ENCODE assay signal across 13 cellular contexts in the genomic region with DNA sequence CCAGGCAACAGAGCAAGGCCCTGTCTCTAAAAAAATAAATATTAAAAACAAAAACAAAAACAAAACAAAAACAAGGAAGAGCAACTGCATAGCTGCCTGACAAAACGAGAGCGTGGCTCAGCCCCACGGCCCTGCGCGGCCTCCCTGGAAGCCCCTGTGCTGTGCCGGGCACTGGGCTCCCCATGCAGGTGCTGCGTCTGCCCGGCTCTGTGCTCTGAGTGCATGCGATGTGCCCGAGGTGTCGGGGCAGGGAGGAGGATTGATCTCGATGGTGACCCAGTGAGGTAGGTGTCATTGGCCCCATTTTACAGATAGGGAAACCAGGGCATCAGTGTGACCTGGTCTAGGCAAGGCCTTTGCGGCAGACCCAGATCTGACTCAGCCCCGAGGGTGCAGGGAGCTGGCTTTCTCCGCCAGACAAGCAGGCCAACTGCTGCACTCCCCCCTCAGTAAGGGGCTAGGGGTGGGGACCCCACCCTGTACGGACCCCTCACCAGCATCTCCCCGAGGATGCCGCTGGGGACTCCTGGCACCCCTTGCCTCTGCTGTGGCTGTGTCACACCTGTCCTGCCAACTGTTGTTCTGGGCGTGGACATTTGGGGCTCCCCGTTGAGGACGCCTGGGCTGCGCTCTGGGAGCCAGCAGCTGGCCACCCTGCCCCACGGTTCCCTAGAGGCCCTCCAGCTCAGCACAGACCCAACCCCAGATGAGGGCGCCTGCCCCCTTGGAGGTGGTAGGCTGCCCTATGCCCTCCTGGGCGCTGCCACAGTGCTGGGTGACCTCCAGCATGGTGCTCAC. TPM values are rescaled to one million over a fixed set of nuclear protein-coding genes. Genes with fewer than 3 reads are reported as not detected.
DNase-seq lines count a peak whose midpoint lies in the region; ATAC-seq, FAIRE-seq and TF ChIP-seq lines count a peak whose summit lies in the region.
"Had no signal": no experiment of that assay in that cellular context is flagged by ENCODE, and none has a peak within 500 bp of the region (broad histone marks: within the 10 kb centered on the region; RNA-seq: fewer than 3 reads in every experiment).

No MANE protein-coding gene starts in this region.

- H2AFZ ChIP-seq in SK-N-SH (ENCODE audit: low read depth) (no peak overlapping the region), GM12878 (ENCODE audit: control insufficient read depth, low read depth, low read length) (no peak overlapping the region)

- TF ChIP-seq EP300 in SK-N-SH (IDR thresholded peaks at IDR 0.05; ENCODE audit: borderline replicate concordance in 1 of 2, low read depth in 1 of 2, low read length in 1 of 2) = no peak
- TF ChIP-seq EP300 in GM12878 (IDR thresholded peaks at IDR 0.05; ENCODE audit: borderline replicate concordance in 1 of 2, control insufficient read depth in 1 of 2, low read depth in 2 of 2, low read length in 2 of 2) = no peak

- no TSS peak for BruUV-seq in GM12878 (replicated peaks; lab: Mats Ljungman, UMichigan)

- TF ChIP-seq RAD21 in SK-N-SH (IDR thresholded peaks at IDR 0.05; ENCODE audit: low read length) (no peak), GM12878 (IDR thresholded peaks at IDR 0.05; ENCODE audit: insufficient read depth, low read depth, low read length) (no peak)

- DNase-seq in SK-N-SH (peak; percentile 30), GM12878 (ENCODE audit: low read depth, low spot score) (no peak), mucosa of descending colon (peak in 2 of 3 donors; percentile 19 to 48), SK-N-DZ (ENCODE audit: low spot score) (no peak)
- DNase-seq in activated effector memory CD4-positive, alpha-beta T cell treated with anti-CD3 and anti-CD28 coated beads, Interleukin-2, amount 50 U/mL, for 16 hours = no peak
- DNase-seq in central memory CD4-positive, alpha-beta T cell = no peak
- DNase-seq: CD4-positive, alpha-beta memory T cell had no signal

- H3K27me3 ChIP-seq in SK-N-SH (ENCODE audit: insufficient read depth) (no peaks in the 10 kb centered on the region), GM12878 (replicated peaks in 1 of 2; ENCODE audit: control insufficient read depth in 2 of 2, insufficient read depth in 2 of 2, low read length in 1 of 2) (no peaks in the 10 kb centered on the region)
- H3K27me3 ChIP-seq: BLaER1, SJSA1 had no signal

- H3F3A ChIP-seq in SK-N-SH (replicated peaks; ENCODE audit: insufficient read depth) = no peaks in the 10 kb centered on the region

- H3K27ac ChIP-seq in SK-N-SH (ENCODE audit: low read depth in 2 of 2, low read length in 1 of 2) (no peak overlapping the region), GM12878 (ENCODE audit: control insufficient read depth, insufficient read depth) (no peak overlapping the region)
- H3K27ac ChIP-seq: BLaER1, SJSA1 had no signal

- no peaks in the 10 kb centered on the region for H3K9me2 ChIP-seq in SK-N-SH

- TF ChIP-seq POLR2A in GM19193 (IDR thresholded peaks at IDR 0.05; ENCODE audit: extremely low read depth, insufficient read depth, insufficient read length) = peak; percentile 24
- TF ChIP-seq POLR2A in GM12878 (IDR thresholded peaks at IDR 0.05; ENCODE audit: low read depth, low read length) = peak; percentile 42

- FAIRE-seq in GM12878 (lab: Jason Lieb, UNC) = no peak

- in situ Hi-C loops in GM12878 (cut with MboI) = loop anchor here (5.0 to 10.0 kb wide), 2 partner anchors 68 to 155 kb away; no protein-coding TSS in a partner anchor

- no peak for TF ChIP-seq CTCF in SK-N-SH (IDR thresholded peaks at IDR 0.05)
- no peak for TF ChIP-seq CTCF in GM12878 (IDR thresholded peaks at IDR 0.05 in 2 of 3, conservative IDR thresholded peaks at IDR 0.05 in 1 of 3; ENCODE audit: control insufficient read depth in 2 of 3, extremely low read depth in 1 of 3, insufficient read depth in 1 of 3, low read depth in 3 of 3, low read length in 3 of 3)
- TF ChIP-seq CTCF in mucosa of descending colon (IDR thresholded peaks at IDR 0.05) = no peak

- H3K36me3 ChIP-seq in SK-N-SH (replicated peaks in 1 of 2; ENCODE audit: control insufficient read depth in 1 of 2, insufficient read depth in 2 of 2, low read length in 1 of 2) (no peaks in the 10 kb centered on the region), GM12878 (ENCODE audit: control insufficient read depth in 2 of 2, insufficient read depth in 2 of 2, low read length in 1 of 2) (peaks cover 34 to 36% of the 10 kb centered on the region in 2 experiments), mucosa of descending colon (ENCODE audit: low read depth) (no peaks in the 10 kb centered on the region)
- H3K36me3 ChIP-seq: SJSA1 had no signal

- no peaks in the 10 kb centered on the region for H3K79me2 ChIP-seq in SK-N-SH (ENCODE audit: insufficient read depth)
- H3K79me2 ChIP-seq in GM12878 (ENCODE audit: control insufficient read depth, insufficient read depth, low read length) = peaks cover 1% of the 10 kb centered on the region

- RAD21 ChIA-PET in GM12878 (lab: Charles Lee; ENCODE audit: unreplicated experiment) = no interaction called here

- H3K9ac ChIP-seq in SK-N-SH (no peak overlapping the region), GM12878 (ENCODE audit: control insufficient read depth, insufficient read depth, low read length) (no peak overlapping the region)
- H3K9ac ChIP-seq: BLaER1 had no signal

- SMC1A ChIA-PET in GM12878 (lab: Charles Lee; ENCODE audit: uncharacterized antibody, unreplicated experiment) = no interaction called here

- H4K20me1 ChIP-seq in SK-N-SH (ENCODE audit: insufficient read depth) (no peaks in the 10 kb centered on the region), GM12878 (ENCODE audit: control insufficient read depth, insufficient read depth) (peaks cover 5% of the 10 kb centered on the region; the same call in 1 of the 2 replicates)

- H3K4me3 ChIP-seq in SK-N-SH (ENCODE audit: low read depth in 2 of 2, low read length in 1 of 2) (no peak overlapping the region), GM12878 (no peak overlapping the region), mucosa of descending colon (no peak overlapping the region)
- H3K4me3 ChIP-seq: BLaER1, SJSA1 had no signal

- 90% methylated on average over 17 of the region's 25 CpGs for WGBS in SK-N-SH (ENCODE audit: low lambda C conversion rate)
- WGBS in GM12878 (ENCODE audit: insufficient coverage, insufficient replicate concordance, low lambda C conversion rate, missing lambda C conversion rate) = 93% methylated on average over 25 of the region's 25 CpGs

- H3K4me1 ChIP-seq in SK-N-SH (ENCODE audit: control insufficient read depth in 1 of 2, insufficient read depth in 2 of 2, low read depth in 1 of 2, low read length in 1 of 2) = peaks cover 0 to 5% of the 10 kb centered on the region in 2 experiments; a peak in 1 of 4 replicates
- peaks cover 7% of the 10 kb centered on the region for H3K4me1 ChIP-seq in GM12878 (ENCODE audit: control insufficient read depth, insufficient read depth, low read length)
- peaks cover 11% of the 10 kb centered on the region for H3K4me1 ChIP-seq in mucosa of descending colon (ENCODE audit: low read depth)
- H3K4me1 ChIP-seq: SJSA1 had no signal

- POLR2A ChIA-PET in SK-N-SH (lab: Yijun Ruan, JAX) (no interaction called here), GM12878 (lab: Charles Lee) (interaction anchor here (0.5 to 0.8 kb wide), 2 partner anchors 12 to 13 kb away, joined by 3 read pairs; no protein-coding TSS in a partner anchor)

- CTCF ChIA-PET in SK-N-SH (lab: Yijun Ruan, JAX) = interaction anchor here (0.6 to 6.1 kb wide), 5 partner anchors 36 to 156 kb away, joined by 3 to 51 read pairs (median 3); no protein-coding TSS in a partner anchor
- CTCF ChIA-PET in GM12878 (lab: Yijun Ruan, JAX) = no interaction called here

- H3K4me2 ChIP-seq in SK-N-SH (no peak overlapping the region), GM12878 (ENCODE audit: control insufficient read depth, insufficient read depth) (no peak overlapping the region)
- H3K4me2 ChIP-seq: BLaER1 had no signal

- H3K9me3 ChIP-seq in SK-N-SH (no peaks in the 10 kb centered on the region), GM12878 (replicated peaks; ENCODE audit: control insufficient read depth, insufficient read depth, low read length) (no peaks in the 10 kb centered on the region), mucosa of descending colon (no peaks in the 10 kb centered on the region)
- H3K9me3 ChIP-seq: BLaER1, SJSA1 had no signal

- ATAC-seq in SK-N-SH treated with all-trans-retinoic acid at 6 μM for 48 hours (no peak), GM12878 (no peak), mucosa of descending colon (no peak)
- ATAC-seq: Panc1 had no signal

- intact Hi-C loops in GM12878 (cut with micrococcal nuclease; ENCODE audit: unreplicated experiment) = loop anchor here (5.0 kb wide), 1 partner anchor 153 kb away; no protein-coding TSS in a partner anchor
- intact Hi-C loops in mucosa of descending colon (cut with DNase I, micrococcal nuclease) = loop anchor here (5.0 to 10.0 kb wide), 2 partner anchors 75 to 153 kb away; partner anchors contain the start of gene AHNAK2 (in 2 of the 2)

RNA-seq across cellular contexts. Expression of gene GPR132, which starts 15.3 kb away (rescaled TPM):
- 0.03 TPM in 1 of 2 replicates, not detected in the other for polyA plus RNA-seq in SK-N-SH (2012; rRNA removed)
- 0.03 TPM in 1 of 2 replicates, not detected in the other for polyA plus RNA-seq in SK-N-SH (2012; cell fraction: cytosol; rRNA removed)
- 0.28 and 0.37 TPM in 2 replicates for polyA plus RNA-seq in SK-N-SH (2012; cell fraction: nucleus; rRNA removed)
- total RNA-seq in GM12878 (2013; cell fraction: nucleolus; rRNA removed) = 118 and 130 TPM in 2 replicates
- 45.8 and 49.3 TPM in 2 replicates for total RNA-seq in GM12878 (2014; rRNA removed)
- total RNA-seq in GM12878 (2014; rRNA removed; fragmentation: Illumina TruSeq; extraction: Trizol) = 20.3 and 21.0 TPM in 2 replicates
- 39.6 and 40.3 TPM in 2 replicates for total RNA-seq in GM12878 (2021)
- 9.9 TPM for polyA plus RNA-seq in GM12878 (2011; ENCODE audit: low read depth)
- 10.2 and 14.9 TPM in 2 replicates for polyA plus RNA-seq in GM12878 (2011; rRNA removed)
- 23.7 and 36.1 TPM in 2 replicates for polyA plus RNA-seq in GM12878 (2011; cell fraction: cytosol; rRNA removed)
- polyA plus RNA-seq in GM12878 (2011; cell fraction: nucleus; rRNA removed) = 47.6 and 57.0 TPM in 2 replicates
- polyA plus RNA-seq in GM12878 (2012) = 22.6 and 24.5 TPM in 2 replicates
- polyA plus RNA-seq in GM12878 (2014; fragmentation: Illumina TruSeq; extraction: Trizol) = 4.9 and 14.5 TPM in 2 replicates
- 1 to 10 TPM; 1.9 to 2.2 TPM for polyA plus RNA-seq in GM12878 (2014; fragmentation: Nextera tagmentation; extraction: Ambion mirVana)
- 30.0 and 30.7 TPM in 2 replicates for polyA plus RNA-seq in GM12878 (2014; rRNA removed)
- 10 to 100 TPM; 19.8 to 21.7 TPM for polyA plus RNA-seq in GM12878 (2016; fragmentation: Nextera tagmentation; extraction: Ambion mirVana)
- polyA minus RNA-seq in GM12878 (2011; rRNA and poly(A)+ RNA removed) = 38.5 and 63.1 TPM in 2 replicates
- 15.9 and 17.0 TPM in 2 replicates for polyA minus RNA-seq in GM12878 (2011; cell fraction: cytosol; rRNA and poly(A)+ RNA removed)
- 15.6 and 33.9 TPM in 2 replicates for polyA minus RNA-seq in GM12878 (2011; cell fraction: nucleus; rRNA and poly(A)+ RNA removed)
- total RNA-seq in mucosa of descending colon = 1 to 10 TPM; 1.7 to 4.0 (median 3.1) TPM
- not detected in 2 replicates for polyA plus RNA-seq in SK-N-DZ (2014; cell fraction: cytosol; rRNA removed)
- not detected in 2 replicates for polyA plus RNA-seq in SK-N-DZ (2014; cell fraction: nucleus; rRNA removed)
- total RNA-seq: A172, SJSA1 had no signal

RNA-seq across cellular contexts. Expression of gene CDCA4, which starts 29.1 kb away (rescaled TPM):
- polyA plus RNA-seq in SK-N-SH (2012; rRNA removed) (23.7 and 26.8 TPM in 2 replicates), GM12878 (2011; rRNA removed) (35.4 and 48.5 TPM in 2 replicates), GM12878 (2014; fragmentation: Illumina TruSeq; extraction: Trizol) (14.4 and 23.3 TPM in 2 replicates), GM12878 (2014; fragmentation: Nextera tagmentation; extraction: Ambion mirVana) (10 to 100 TPM; 10.4 to 16.1 TPM), GM12878 (2014; rRNA removed) (55.7 and 59.3 TPM in 2 replicates), GM12878 (2016; fragmentation: Nextera tagmentation; extraction: Ambion mirVana) (10 to 100 TPM; 61.7 to 64.0 TPM)
- polyA plus RNA-seq in SK-N-SH (2012; cell fraction: cytosol; rRNA removed) = 15.1 and 21.2 TPM in 2 replicates
- polyA plus RNA-seq in SK-N-SH (2012; cell fraction: nucleus; rRNA removed) = 15.7 and 19.5 TPM in 2 replicates
- total RNA-seq in GM12878 (2013; cell fraction: nucleolus; rRNA removed) = 26.9 and 31.0 TPM in 2 replicates
- total RNA-seq in GM12878 (2014; rRNA removed) (59.0 and 62.9 TPM in 2 replicates), GM12878 (2014; rRNA removed; fragmentation: Illumina TruSeq; extraction: Trizol) (28.7 and 30.1 TPM in 2 replicates), GM12878 (2021) (56.3 and 60.2 TPM in 2 replicates), mucosa of descending colon (1 to 10 TPM; 4.3 to 8.7 (median 5.6) TPM)
- polyA plus RNA-seq in GM12878 (2011; ENCODE audit: low read depth) = 12.7 TPM
- polyA plus RNA-seq in GM12878 (2011; cell fraction: cytosol; rRNA removed) = 50.6 and 63.1 TPM in 2 replicates
- polyA plus RNA-seq in GM12878 (2011; cell fraction: nucleus; rRNA removed) = 32.4 and 40.6 TPM in 2 replicates
- polyA plus RNA-seq in GM12878 (2012) = 27.2 and 36.2 TPM in 2 replicates
- 25.7 and 41.9 TPM in 2 replicates for polyA minus RNA-seq in GM12878 (2011; rRNA and poly(A)+ RNA removed)
- 16.9 and 21.2 TPM in 2 replicates for polyA minus RNA-seq in GM12878 (2011; cell fraction: cytosol; rRNA and poly(A)+ RNA removed)
- 8.0 and 14.2 TPM in 2 replicates for polyA minus RNA-seq in GM12878 (2011; cell fraction: nucleus; rRNA and poly(A)+ RNA removed)
- polyA plus RNA-seq in SK-N-DZ (2014; cell fraction: cytosol; rRNA removed) = 41.8 and 41.9 TPM in 2 replicates
- 26.1 and 27.9 TPM in 2 replicates for polyA plus RNA-seq in SK-N-DZ (2014; cell fraction: nucleus; rRNA removed)

Comparison
In these comparisons a context has a peak if more than half of its experiments do, and no peak if none do; other contexts are left out.
1. DNase-seq: peak in SK-N-SH (single experiment) and mucosa of descending colon (2 of 3); none in GM12878 (single experiment), activated effector memory CD4-positive, alpha-beta T cell treated with anti-CD3 and anti-CD28 coated beads, Interleukin-2, amount 50 U/mL, for 16 hours (single experiment), SK-N-DZ (single experiment) and central memory CD4-positive, alpha-beta T cell (single experiment).
2. RNA of gene GPR132, which starts 15.3 kb away (total RNA-seq): 20.3 to 130 TPM in GM12878; 1.7 to 4.0 TPM in mucosa of descending colon; every median in the first group is over 4 times any median in the second.
3. Of the 26 proteins assayed by ChIP-seq in both GM12878 and SK-N-SH: peak only in GM12878: POLR2AphosphoS5; only in SK-N-SH: none; in both: none; in neither: 25.